ENCODE assay signal across 1 cellular context in the genomic region with DNA sequence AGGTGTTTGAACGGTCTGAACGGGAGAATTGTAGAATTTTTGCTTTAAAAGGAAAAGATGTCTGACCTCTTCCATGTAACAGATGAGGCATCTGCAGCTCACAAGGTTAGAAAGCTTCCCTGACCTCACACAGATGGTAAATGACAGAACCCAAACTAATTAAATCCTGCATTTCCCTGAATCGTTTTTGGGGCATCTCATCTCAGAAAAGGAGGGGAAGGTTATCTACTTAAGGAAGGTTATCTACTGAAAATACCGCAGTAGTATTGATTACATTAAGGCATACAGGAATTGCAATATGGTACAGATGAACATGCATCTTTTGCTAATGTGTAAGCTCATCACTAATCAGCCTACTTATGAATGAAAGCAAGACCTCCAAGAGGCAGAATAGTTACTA.
TF ChIP-seq lines count a peak whose summit lies in the region.

No MANE protein-coding gene starts in this region.

TF ChIP-seq in SK-N-SH treated with all-trans-retinoic acid at 6 μM for 48 hours, 23 proteins besides CTCF, POLR2A, EP300 and RAD21 (continued from another document):
- TF ChIP-seq, protein P1, sequence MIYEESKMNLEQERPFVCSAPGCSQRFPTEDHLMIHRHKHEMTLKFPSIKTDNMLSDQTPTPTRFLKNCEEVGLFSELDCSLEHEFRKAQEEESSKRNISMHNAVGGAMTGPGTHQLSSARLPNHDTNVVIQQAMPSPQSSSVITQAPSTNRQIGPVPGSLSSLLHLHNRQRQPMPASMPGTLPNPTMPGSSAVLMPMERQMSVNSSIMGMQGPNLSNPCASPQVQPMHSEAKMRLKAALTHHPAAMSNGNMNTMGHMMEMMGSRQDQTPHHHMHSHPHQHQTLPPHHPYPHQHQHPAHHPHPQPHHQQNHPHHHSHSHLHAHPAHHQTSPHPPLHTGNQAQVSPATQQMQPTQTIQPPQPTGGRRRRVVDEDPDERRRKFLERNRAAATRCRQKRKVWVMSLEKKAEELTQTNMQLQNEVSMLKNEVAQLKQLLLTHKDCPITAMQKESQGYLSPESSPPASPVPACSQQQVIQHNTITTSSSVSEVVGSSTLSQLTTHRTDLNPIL (CRISPR knock-in tag; IDR thresholded peaks at IDR 0.05; ENCODE audit: low read depth), result no peak
- TF ChIP-seq GLIS3 (CRISPR knock-in tag; IDR thresholded peaks at IDR 0.05) (no peak), ISL1 (CRISPR knock-in tag; IDR thresholded peaks at IDR 0.05) (no peak), ZNF8 (CRISPR knock-in tag; IDR thresholded peaks at IDR 0.05) (no peak), ESRRG (CRISPR knock-in tag; IDR thresholded peaks at IDR 0.05) (no peak), PPARA (CRISPR knock-in tag; IDR thresholded peaks at IDR 0.05; ENCODE audit: borderline replicate concordance) (no peak)
- TF ChIP-seq, protein P2, sequence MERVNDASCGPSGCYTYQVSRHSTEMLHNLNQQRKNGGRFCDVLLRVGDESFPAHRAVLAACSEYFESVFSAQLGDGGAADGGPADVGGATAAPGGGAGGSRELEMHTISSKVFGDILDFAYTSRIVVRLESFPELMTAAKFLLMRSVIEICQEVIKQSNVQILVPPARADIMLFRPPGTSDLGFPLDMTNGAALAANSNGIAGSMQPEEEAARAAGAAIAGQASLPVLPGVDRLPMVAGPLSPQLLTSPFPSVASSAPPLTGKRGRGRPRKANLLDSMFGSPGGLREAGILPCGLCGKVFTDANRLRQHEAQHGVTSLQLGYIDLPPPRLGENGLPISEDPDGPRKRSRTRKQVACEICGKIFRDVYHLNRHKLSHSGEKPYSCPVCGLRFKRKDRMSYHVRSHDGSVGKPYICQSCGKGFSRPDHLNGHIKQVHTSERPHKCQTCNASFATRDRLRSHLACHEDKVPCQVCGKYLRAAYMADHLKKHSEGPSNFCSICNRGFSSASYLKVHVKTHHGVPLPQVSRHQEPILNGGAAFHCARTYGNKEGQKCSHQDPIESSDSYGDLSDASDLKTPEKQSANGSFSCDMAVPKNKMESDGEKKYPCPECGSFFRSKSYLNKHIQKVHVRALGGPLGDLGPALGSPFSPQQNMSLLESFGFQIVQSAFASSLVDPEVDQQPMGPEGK (CRISPR knock-in tag; IDR thresholded peaks at IDR 0.05; ENCODE audit: borderline replicate concordance), result no peak
- TF ChIP-seq, protein P3, sequence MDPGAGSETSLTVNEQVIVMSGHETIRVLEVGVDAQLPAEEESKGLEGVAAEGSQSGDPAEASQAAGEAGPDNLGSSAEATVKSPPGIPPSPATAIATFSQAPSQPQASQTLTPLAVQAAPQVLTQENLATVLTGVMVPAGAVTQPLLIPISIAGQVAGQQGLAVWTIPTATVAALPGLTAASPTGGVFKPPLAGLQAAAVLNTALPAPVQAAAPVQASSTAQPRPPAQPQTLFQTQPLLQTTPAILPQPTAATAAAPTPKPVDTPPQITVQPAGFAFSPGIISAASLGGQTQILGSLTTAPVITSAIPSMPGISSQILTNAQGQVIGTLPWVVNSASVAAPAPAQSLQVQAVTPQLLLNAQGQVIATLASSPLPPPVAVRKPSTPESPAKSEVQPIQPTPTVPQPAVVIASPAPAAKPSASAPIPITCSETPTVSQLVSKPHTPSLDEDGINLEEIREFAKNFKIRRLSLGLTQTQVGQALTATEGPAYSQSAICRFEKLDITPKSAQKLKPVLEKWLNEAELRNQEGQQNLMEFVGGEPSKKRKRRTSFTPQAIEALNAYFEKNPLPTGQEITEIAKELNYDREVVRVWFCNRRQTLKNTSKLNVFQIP (CRISPR knock-in tag; IDR thresholded peaks at IDR 0.05; ENCODE audit: borderline replicate concordance, low read depth), result no peak
